In genomic region chr11:79485694-79486093, GRCh38 we compare ENCODE assay signal across 18 cellular contexts. TPM values are rescaled to one million over a fixed set of nuclear protein-coding genes. Genes with fewer than 3 reads are reported as not detected.
DNase-seq lines count a peak whose midpoint lies in the region; ATAC-seq and TF ChIP-seq lines count a peak whose summit lies in the region.
"Had no signal": no experiment of that assay in that cellular context is flagged by ENCODE, and none has a peak within 500 bp of the region (broad histone marks: within the 10 kb centered on the region; RNA-seq: fewer than 3 reads in every experiment).

No MANE protein-coding gene starts in this region.

- peak; percentile 99 for ATAC-seq in GM23338
- ATAC-seq in GM19395 (IDR thresholded peaks at IDR 0.05; ENCODE audit: unreplicated experiment): no peak
- no peak for ATAC-seq in HG02884 (IDR thresholded peaks at IDR 0.05; ENCODE audit: unreplicated experiment)

- H3K36me3 ChIP-seq in GM23338 (ENCODE audit: insufficient read depth) (no peaks in the 10 kb centered on the region), MM.1S (replicated peaks; ENCODE audit: insufficient read depth, low read length) (no peaks in the 10 kb centered on the region), endodermal cell (ENCODE audit: control insufficient read depth, insufficient read depth, low read length) (no peaks in the 10 kb centered on the region)
- H3K36me3 ChIP-seq: MG63 had no signal

- H3K27ac ChIP-seq in GM23338 (ENCODE audit: low read depth) (no peak overlapping the region), MM.1S (ENCODE audit: low read length) (no peak overlapping the region), endodermal cell (ENCODE audit: low read depth, low read length) (no peak overlapping the region)
- H3K27ac ChIP-seq: A549, C4-2B, RWPE1 had no signal

- peak overlapping the region; percentile 29 for H3K4me3 Mint-ChIP-seq in GM23338
- H3K4me3 Mint-ChIP-seq in endodermal cell: no peak overlapping the region

- TF ChIP-seq CTCF in GM23338 (conservative IDR thresholded peaks at IDR 0.05; ENCODE audit: low read depth in 2 of 2): no peak; a peak in 1 of 4 replicates
- TF ChIP-seq CTCF in MM.1S (IDR thresholded peaks at IDR 0.05; ENCODE audit: low read length): no peak
- peak; percentile 14 for TF ChIP-seq CTCF in endodermal cell (conservative IDR thresholded peaks at IDR 0.05)

- H3K79me2 ChIP-seq in GM23338 (replicated peaks; ENCODE audit: insufficient read depth): no peaks in the 10 kb centered on the region
- no peaks in the 10 kb centered on the region for H3K79me2 ChIP-seq in MM.1S (ENCODE audit: low read length)

- H3K36me3 Mint-ChIP-seq in GM23338 (ENCODE audit: low read depth): no peaks in the 10 kb centered on the region
- no peaks in the 10 kb centered on the region for H3K36me3 Mint-ChIP-seq in endodermal cell (ENCODE audit: low read depth)

- no peaks in the 10 kb centered on the region for H3K9me3 ChIP-seq in MM.1S (replicated peaks; ENCODE audit: insufficient read depth, low read length)
- H3K9me3 ChIP-seq in endodermal cell (ENCODE audit: control insufficient read depth, low read length): no peaks in the 10 kb centered on the region
- H3K9me3 ChIP-seq: A549, MG63 had no signal

- DNase-seq in GM23338 (ENCODE audit: low spot score): peak; percentile 68
- no peak for DNase-seq in MM.1S
- peak; percentile 89 for DNase-seq in endodermal cell
- peak; percentile 73 for DNase-seq in iPS-NIHi7 (ENCODE audit: extremely low spot score)
- no peak for DNase-seq in AG20443 (ENCODE audit: low spot score)
- no peak for DNase-seq in activated effector memory CD4-positive, alpha-beta T cell treated with anti-CD3 and anti-CD28 coated beads, Interleukin-2, amount 50 U/mL, for 16 hours
- DNase-seq: EL, MG63, NCI-H1105, NCI-H1694 treated with DMSO at 0.1 percent for 48 hours, NCI-H2107, NCI-H226, NCI-H524 treated with DMSO at 0.1 percent for 48 hours had no signal

- H3K4me2 ChIP-seq in GM23338 (peak overlapping the region; percentile 74), MM.1S (ENCODE audit: low read depth, low read length) (peak overlapping the region; percentile 65; the same call in 1 of the 2 replicates)
- H3K4me2 ChIP-seq: A549 had no signal

- 20 to 30% methylated on average over 3 to 4 of the region's 4 CpGs for WGBS in endodermal cell (ENCODE audit: insufficient coverage in 1 of 2, insufficient read length in 1 of 2), 2 experiments

- H3K9me2 ChIP-seq in GM23338 (ENCODE audit: insufficient read depth): no peaks in the 10 kb centered on the region
- H3K9me2 ChIP-seq in MM.1S (replicated peaks; ENCODE audit: insufficient read depth, low read length): no peaks in the 10 kb centered on the region

- H3K4me3 ChIP-seq in GM23338 (no peak overlapping the region; the same call in 1 of the 2 replicates), MM.1S (ENCODE audit: low read length) (no peak overlapping the region), endodermal cell (ENCODE audit: low read length) (no peak overlapping the region)
- H3K4me3 ChIP-seq: A549, MG63 had no signal

- H3K27ac Mint-ChIP-seq in GM23338 (no peak overlapping the region; the same call in 1 of the 2 replicates), endodermal cell (no peak overlapping the region)

- H3K9ac ChIP-seq in MM.1S (ENCODE audit: low read length) (no peak overlapping the region), endodermal cell (ENCODE audit: extremely low read depth, low read length, poor library complexity, severe bottlenecking) (no peak overlapping the region)

- no peaks in the 10 kb centered on the region for H3K9me3 Mint-ChIP-seq in GM23338
- no peaks in the 10 kb centered on the region for H3K9me3 Mint-ChIP-seq in endodermal cell

- H3K27me3 Mint-ChIP-seq in GM23338 (ENCODE audit: insufficient read depth, low read depth, poor library complexity) (peaks cover 9% of the 10 kb centered on the region), endodermal cell (ENCODE audit: insufficient read depth) (peaks cover 3% of the 10 kb centered on the region)

- H3K4me1 ChIP-seq in GM23338 (ENCODE audit: insufficient read depth) (peaks cover 14% of the 10 kb centered on the region), MM.1S (ENCODE audit: low read length) (peaks cover 48% of the 10 kb centered on the region), endodermal cell (ENCODE audit: control insufficient read depth, insufficient read depth, low read length) (peaks cover 6% of the 10 kb centered on the region)
- H3K4me1 ChIP-seq: A549 had no signal

- peak overlapping the region; percentile 60 for H2AFZ ChIP-seq in GM23338
- H2AFZ ChIP-seq in MM.1S (ENCODE audit: low read length): peak overlapping the region; percentile 23; the same call in 1 of the 2 replicates

- H3K4me1 Mint-ChIP-seq in GM23338 (peaks cover 25% of the 10 kb centered on the region), endodermal cell (peaks cover 35% of the 10 kb centered on the region)

- H4K20me1 ChIP-seq in GM23338 (replicated peaks; ENCODE audit: insufficient read depth) (no peaks in the 10 kb centered on the region), MM.1S (ENCODE audit: insufficient read depth, low read length) (no peaks in the 10 kb centered on the region)

- no peaks in the 10 kb centered on the region for H3F3A ChIP-seq in GM23338 (replicated peaks; ENCODE audit: low read depth)
- no peaks in the 10 kb centered on the region for H3F3A ChIP-seq in MM.1S (ENCODE audit: insufficient read depth, low read length)

- no peaks in the 10 kb centered on the region for H3K27me3 ChIP-seq in GM23338 (ENCODE audit: insufficient read depth)
- H3K27me3 ChIP-seq in MM.1S (replicated peaks; ENCODE audit: insufficient read depth, low read length): no peaks in the 10 kb centered on the region
- peaks cover 14% of the 10 kb centered on the region for H3K27me3 ChIP-seq in endodermal cell (ENCODE audit: control insufficient read depth, insufficient read depth, low read length, poor library complexity, severe bottlenecking)
- H3K27me3 ChIP-seq: MG63 had no signal

TF ChIP-seq in GM23338, 12 proteins besides CTCF, POLR2A, EP300 and RAD21 (continues in another document):
- TF ChIP-seq EZH2phosphoT487 (IDR thresholded peaks at IDR 0.05; ENCODE audit: unreplicated experiment): no peak
- no peak for TF ChIP-seq CREB1 (CRISPR knock-in tag; IDR thresholded peaks at IDR 0.05; ENCODE audit: low read depth)
- TF ChIP-seq REST (IDR thresholded peaks at IDR 0.05; ENCODE audit: unreplicated experiment): no peak

RNA-seq across cellular contexts. Expression of gene TENM4, which starts 44.9 kb away (rescaled TPM):
- 2.5 and 7.3 TPM in 2 replicates for total RNA-seq in GM23338 (2014; rRNA removed; shearing (Covaris generic))
- polyA plus RNA-seq in GM23338 (2016; fragmentation: Nextera tagmentation; extraction: Ambion mirVana): 5.0 and 7.3 TPM in 2 replicates
- 100 to 1,000 TPM in 1 of 2 donors, 10 to 100 TPM in 1; 68.2 to 130 TPM for total RNA-seq in endodermal cell
- polyA plus RNA-seq in endodermal cell (2013, experiment 1 of 2): 23.1 TPM
- 21.2 TPM for polyA plus RNA-seq in endodermal cell (2013, experiment 2 of 2)

Comparison
In these comparisons a context has a peak if more than half of its experiments do, and no peak if none do; other contexts are left out.
1. DNase-seq: peak in GM23338 (single experiment), endodermal cell (single experiment) and iPS-NIHi7 (single experiment); none in MM.1S (single experiment), AG20443 (single experiment) and activated effector memory CD4-positive, alpha-beta T cell treated with anti-CD3 and anti-CD28 coated beads, Interleukin-2, amount 50 U/mL, for 16 hours (single experiment).